Comparison of ENCODE assay signal across 3 cellular contexts in the genomic region with DNA sequence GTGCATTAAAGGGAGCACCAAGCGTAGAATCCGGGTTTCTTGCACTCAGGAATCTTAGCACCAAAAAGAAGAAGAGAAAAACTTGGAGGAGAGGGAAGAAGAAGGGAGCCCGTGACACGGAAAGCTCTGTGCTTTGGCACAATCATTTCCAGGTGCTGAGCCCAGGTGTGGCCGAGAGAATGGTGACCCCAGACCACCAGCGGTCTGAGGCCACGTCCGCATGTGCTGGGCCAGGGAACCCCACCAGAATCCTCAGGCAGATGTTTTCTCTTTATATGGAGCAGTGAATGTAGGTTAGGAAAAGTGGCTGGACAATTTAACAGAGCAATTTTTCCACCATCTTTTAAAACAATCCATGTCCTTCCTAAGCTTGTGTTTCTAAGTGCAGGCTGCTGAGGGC.
"Had no signal": no experiment of that assay in that cellular context is flagged by ENCODE, and none has a peak within 500 bp of the region (broad histone marks: within the 10 kb centered on the region; RNA-seq: fewer than 3 reads in every experiment).

No MANE protein-coding gene starts in this region.

- DNase-seq: GDM1, GF-D8 had no signal

- H3K4me3 ChIP-seq: GM12878 had no signal
